In the genomic region with DNA sequence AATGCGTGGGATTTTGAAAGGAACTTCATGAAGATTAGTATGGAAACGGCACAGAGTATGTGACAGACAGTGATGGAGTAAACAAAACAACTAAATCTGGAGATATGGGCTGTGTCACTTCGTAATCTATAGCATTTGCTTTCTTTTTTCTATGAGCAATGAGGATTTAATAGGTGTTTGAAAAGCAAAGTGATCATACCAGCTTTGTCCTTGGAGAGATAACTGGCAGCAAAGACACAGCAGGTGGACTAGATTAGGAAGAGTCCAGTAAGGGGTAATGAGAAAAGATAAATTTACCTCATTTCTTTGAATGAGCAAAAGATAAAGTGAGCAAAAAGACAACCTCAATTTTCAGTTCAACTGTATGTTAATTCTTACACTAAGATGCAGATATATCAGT, we compare ENCODE assay signal across 9 cellular contexts.
"Had no signal": no experiment of that assay in that cellular context is flagged by ENCODE, and none has a peak within 500 bp of the region (broad histone marks: within the 10 kb centered on the region; RNA-seq: fewer than 3 reads in every experiment).

No MANE protein-coding gene starts in this region.

- H3K27me3 Mint-ChIP-seq: IgD-negative memory B cell had no signal

- H3K27ac ChIP-seq: GM23248, HL-60 had no signal

- H3K4me3 Mint-ChIP-seq: IgD-negative memory B cell had no signal

- H3K27ac Mint-ChIP-seq: IgD-negative memory B cell had no signal

- H3K9me3 Mint-ChIP-seq: IgD-negative memory B cell had no signal

- H2AFZ ChIP-seq: GM23248 had no signal

- H3K9me3 ChIP-seq: HAP-1 had no signal

- H3K4me1 Mint-ChIP-seq: IgD-negative memory B cell had no signal

- H3K4me3 ChIP-seq: GM23248, HAP-1 had no signal

- H3K36me3 Mint-ChIP-seq: IgD-negative memory B cell had no signal

- DNase-seq: GM23248, GOT3, H7, KBM-7 had no signal

- H3K9ac ChIP-seq: GM23248 had no signal

- ATAC-seq: HCT116, HepG2 had no signal

- H3K36me3 ChIP-seq: HAP-1 had no signal
